ENCODE assay signal across 7 cellular contexts in genomic region chr10:29736325-29737208, GRCh38.
DNase-seq lines count a peak whose midpoint lies in the region; ATAC-seq, FAIRE-seq and TF ChIP-seq lines count a peak whose summit lies in the region.

No MANE protein-coding gene starts in this region.

- DNase-seq in GM19239 (ENCODE audit: insufficient read length, low spot score) (peak; percentile 27), PC-3 (peak; percentile 54), cardiac septum (ENCODE audit: low spot score) (peak; percentile 87), osteocyte (ENCODE audit: extremely low spot score, unreplicated experiment) (peak; percentile 86), NCI-H2171 (lab: John Stamatoyannopoulos, UW) (no peak)
- peak; percentile 29 to 58 for DNase-seq in activated naive CD4-positive, alpha-beta T cell treated with anti-CD3 and anti-CD28 coated beads, Interleukin-2, amount 50 U/mL, for 72 hours (ENCODE audit: low spot score in 2 of 2)

- no peaks in the 10 kb centered on the region for H3K9me2 ChIP-seq in PC-3 (replicated peaks; ENCODE audit: low read length)

- H3K9ac ChIP-seq in PC-3 (ENCODE audit: low read length) = peak overlapping the region; percentile 89

- CTCF ChIA-PET in PC-3 (lab: Charles Lee) = interaction anchor here (0.6 kb wide), 2 partner anchors 146 to 291 kb away, joined by 3 read pairs; no protein-coding TSS in a partner anchor

- H3K4me2 ChIP-seq in PC-3 (ENCODE audit: low read length) = peak overlapping the region; percentile 91

- ATAC-seq in PC-3 (peak; percentile 55), HG02678 (IDR thresholded peaks at IDR 0.05; ENCODE audit: unreplicated experiment) (no peak)
- ATAC-seq in activated naive CD4-positive, alpha-beta T cell treated with anti-CD3 and anti-CD28 coated beads, Interleukin-2, amount 50 U/mL, for 72 hours = peak; percentile 4 to 17

- no peaks in the 10 kb centered on the region for H3K36me3 ChIP-seq in PC-3 (ENCODE audit: low read depth, low read length)

- TSS peak; percentile 63 for BruUV-seq in PC-3 (replicated peaks; lab: Mats Ljungman, UMichigan)

- peak overlapping the region; percentile 78 for H2AFZ ChIP-seq in PC-3 (ENCODE audit: low read length)

- no peaks in the 10 kb centered on the region for H3K9me3 Mint-ChIP-seq in activated naive CD4-positive, alpha-beta T cell treated with anti-CD3 and anti-CD28 coated beads, Interleukin-2, amount 50 U/mL, for 72 hours
- no peaks in the 10 kb centered on the region for H3K9me3 Mint-ChIP-seq in osteocyte (ENCODE audit: unreplicated experiment)

- FAIRE-seq in GM19239 (lab: Jason Lieb, UNC) = no peak

- no peak for TF ChIP-seq CTCF in PC-3 (conservative IDR thresholded peaks at IDR 0.05; ENCODE audit: low read depth, low read length)
- TF ChIP-seq CTCF in osteocyte (IDR thresholded peaks at IDR 0.05) = no peak

- peaks cover 38% of the 10 kb centered on the region for H3K79me2 ChIP-seq in PC-3 (ENCODE audit: low read length)

- H3K4me3 ChIP-seq in PC-3 (ENCODE audit: low read length) = peak overlapping the region; percentile 81

- H3F3A ChIP-seq in PC-3 (ENCODE audit: low read length, unreplicated experiment) = no peaks in the 10 kb centered on the region

- peaks cover 29% of the 10 kb centered on the region for H4K20me1 ChIP-seq in PC-3 (ENCODE audit: low read length)

- H3K36me3 Mint-ChIP-seq in activated naive CD4-positive, alpha-beta T cell treated with anti-CD3 and anti-CD28 coated beads, Interleukin-2, amount 50 U/mL, for 72 hours = no peaks in the 10 kb centered on the region
- H3K36me3 Mint-ChIP-seq in osteocyte (ENCODE audit: unreplicated experiment) = peaks cover 5% of the 10 kb centered on the region

- peak overlapping the region; percentile 69 for H3K27ac ChIP-seq in PC-3 (ENCODE audit: low read length)

- intact Hi-C loops in PC-3 (cut with micrococcal nuclease) (loop anchor here (1.0 to 5.0 kb wide), 4 partner anchors 66 to 146 kb away; no protein-coding TSS in a partner anchor), cardiac septum (cut with DNase I) (loop anchor here (1.0 to 5.0 kb wide), 5 partner anchors 44 to 209 kb away; no protein-coding TSS in a partner anchor)

- H3K4me3 Mint-ChIP-seq in osteocyte (ENCODE audit: unreplicated experiment) = peak overlapping the region; percentile 80

- peaks cover 13% of the 10 kb centered on the region; the same call in 1 of the 2 replicates for H3K4me1 ChIP-seq in PC-3 (ENCODE audit: insufficient read depth, low read length)

- H3K4me1 Mint-ChIP-seq in osteocyte (ENCODE audit: unreplicated experiment) = peaks cover 50% of the 10 kb centered on the region

- no peaks in the 10 kb centered on the region for H3K27me3 Mint-ChIP-seq in osteocyte (ENCODE audit: unreplicated experiment)

- no peaks in the 10 kb centered on the region for H3K9me3 ChIP-seq in PC-3 (ENCODE audit: low read length)

- POLR2A ChIA-PET in PC-3 (lab: Charles Lee; ENCODE audit: unreplicated experiment) = no interaction called here

- no peaks in the 10 kb centered on the region for H3K27me3 ChIP-seq in PC-3 (ENCODE audit: low read length)

- peak overlapping the region in 1 of 2 donors; percentile 82 for H3K27ac Mint-ChIP-seq in activated naive CD4-positive, alpha-beta T cell treated with anti-CD3 and anti-CD28 coated beads, Interleukin-2, amount 50 U/mL, for 72 hours
- peak overlapping the region; percentile 57 for H3K27ac Mint-ChIP-seq in osteocyte (ENCODE audit: unreplicated experiment)
